Comparison of ENCODE assay signal across 11 cellular contexts in the genomic region with DNA sequence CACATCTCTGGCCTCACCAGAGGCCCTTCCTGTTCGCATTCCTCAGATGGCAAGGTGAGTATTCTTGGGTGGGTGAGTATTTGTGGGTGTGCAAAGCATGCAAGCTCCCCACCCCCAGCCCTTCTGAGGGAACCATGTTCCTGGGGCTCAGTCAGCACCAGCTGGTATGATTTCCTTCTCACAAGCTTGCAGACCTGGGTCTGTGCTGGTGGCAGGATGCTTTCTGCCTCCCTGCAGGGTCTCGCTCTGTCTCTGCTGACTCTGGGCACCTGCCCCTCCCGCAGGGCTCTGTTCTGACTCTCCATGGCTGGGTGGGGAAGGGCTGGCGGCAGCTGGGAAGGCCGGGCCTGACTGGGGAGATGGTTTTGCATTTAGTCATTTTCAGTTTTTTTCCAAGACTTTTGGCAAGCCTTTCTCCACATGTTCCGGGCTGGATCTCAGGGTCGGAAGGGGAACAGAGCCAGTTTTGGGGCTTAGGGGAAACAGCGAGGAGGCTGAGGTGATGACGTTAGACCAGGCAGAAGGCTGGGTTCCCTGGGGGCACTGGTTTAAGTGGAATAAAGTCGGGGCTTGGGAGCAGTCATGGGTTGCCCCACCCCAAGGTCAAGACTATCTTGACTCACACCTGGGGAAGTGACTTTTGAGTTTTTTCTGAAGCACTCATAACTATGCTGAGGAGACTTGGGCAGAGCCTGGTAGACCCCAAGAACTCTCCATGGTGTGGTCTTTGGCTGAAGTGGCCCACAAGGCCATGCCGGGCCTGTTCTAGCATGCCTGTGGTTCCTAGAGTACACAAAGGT. TPM values are rescaled to one million over a fixed set of nuclear protein-coding genes. Genes with fewer than 3 reads are reported as not detected.
DNase-seq lines count a peak whose midpoint lies in the region; ATAC-seq and TF ChIP-seq lines count a peak whose summit lies in the region.
"Had no signal": no experiment of that assay in that cellular context is flagged by ENCODE, and none has a peak within 500 bp of the region (broad histone marks: within the 10 kb centered on the region; RNA-seq: fewer than 3 reads in every experiment).

No MANE protein-coding gene starts in this region.

- H3K36me3 ChIP-seq in colonic mucosa = no peaks in the 10 kb centered on the region
- H3K36me3 ChIP-seq: neutrophil had no signal

- no peaks in the 10 kb centered on the region for H3K4me1 ChIP-seq in colonic mucosa

- no peak overlapping the region for H3K4me3 ChIP-seq in colonic mucosa

- H3K9me3 ChIP-seq in colonic mucosa = no peaks in the 10 kb centered on the region
- H3K9me3 ChIP-seq: neutrophil had no signal

- ATAC-seq in Right ventricle myocardium inferior (peak; percentile 84), HG03280 (IDR thresholded peaks at IDR 0.05; ENCODE audit: unreplicated experiment) (no peak)

- peak; percentile 81 for DNase-seq in Right ventricle myocardium inferior (ENCODE audit: missing footprints)
- DNase-seq in cardiac septum (ENCODE audit: low spot score) = no peak
- peak; percentile 44 for DNase-seq in colonic mucosa
- peak; percentile 50 for DNase-seq in mucosa of gallbladder (ENCODE audit: low spot score)
- no peak for DNase-seq in OCI-M1 (lab: John Stamatoyannopoulos, UW)
- DNase-seq in NCI-H524 treated with DMSO at 0.1 percent for 48 hours (lab: John Stamatoyannopoulos, UW) = no peak
- no peak for DNase-seq in stimulated activated naive CD4-positive, alpha-beta T cell (lab: John Stamatoyannopoulos, UW)
- DNase-seq: activated CD4-positive, alpha-beta T cell treated with anti-CD3 and anti-CD28 coated beads for 1 hour; NCI-H510A treated with DMSO at 0.1 percent for 48 hours had no signal

- no peak for TF ChIP-seq CTCF in colonic mucosa (IDR thresholded peaks at IDR 0.05)

- intact Hi-C loops in Right ventricle myocardium inferior (cut with DNase I) (no loop called here), cardiac septum (cut with DNase I) (no loop called here), colonic mucosa (cut with DNase I) (no loop called here)

- peaks cover 10% of the 10 kb centered on the region for H3K27me3 ChIP-seq in colonic mucosa

- no peak overlapping the region for H3K9ac ChIP-seq in colonic mucosa (ENCODE audit: low read depth in 2 of 2, low read length in 2 of 2)

- H3K27ac ChIP-seq in colonic mucosa = no peak overlapping the region
- H3K27ac ChIP-seq: neutrophil had no signal

RNA-seq across cellular contexts. Expression of gene RASSF5, which starts 6.2 kb away (rescaled TPM):
- total RNA-seq in Right ventricle myocardium inferior = 5.3 TPM
- total RNA-seq in cardiac septum = 15.5 TPM
- total RNA-seq in colonic mucosa = 1 to 10 TPM; 4.9 to 5.4 TPM
- 49.5 TPM for total RNA-seq in mucosa of gallbladder

RNA-seq across cellular contexts. Expression of gene IKBKE, which starts 43.2 kb away (rescaled TPM):
- total RNA-seq in Right ventricle myocardium inferior = 0.62 TPM
- 0.97 TPM for total RNA-seq in cardiac septum
- total RNA-seq in colonic mucosa = 10 to 100 TPM; 15.9 to 28.4 TPM
- 11.7 TPM for total RNA-seq in mucosa of gallbladder

Comparison
In these comparisons a context has a peak if more than half of its experiments do, and no peak if none do; other contexts are left out.
1. DNase-seq: peak in Right ventricle myocardium inferior (single experiment), colonic mucosa (single experiment) and mucosa of gallbladder (single experiment); none in cardiac septum (single experiment), OCI-M1 (single experiment), NCI-H524 treated with DMSO at 0.1 percent for 48 hours (single experiment) and stimulated activated naive CD4-positive, alpha-beta T cell (0 of 6).